Comparison of ENCODE assay signal across 10 cellular contexts in genomic region chr5:59124983-59125960, GRCh38.
A peak's percentile ranks its signal among the peaks of the same experiment; 100 is the strongest.
DNase-seq lines count a peak whose midpoint lies in the region; ATAC-seq and TF ChIP-seq lines count a peak whose summit lies in the region.
"Had no signal": no experiment of that assay in that cellular context is flagged by ENCODE, and none has a peak within 500 bp of the region (broad histone marks: within the 10 kb centered on the region; RNA-seq: fewer than 3 reads in every experiment).

No MANE protein-coding gene starts in this region.

- H3K9me3 ChIP-seq in thyroid gland = no peaks in the 10 kb centered on the region

- no peak for TF ChIP-seq CTCF in thyroid gland (IDR thresholded peaks at IDR 0.05)

- no peak overlapping the region for H3K27ac Mint-ChIP-seq in activated naive CD4-positive, alpha-beta T cell treated with anti-CD3 and anti-CD28 coated beads, Interleukin-2, amount 10 ng/mL, durations not matched to agents 7 days and 5 days
- H3K27ac Mint-ChIP-seq: immature natural killer cell had no signal

- TF ChIP-seq POLR2A in thyroid gland (IDR thresholded peaks at IDR 0.05) = no peak

- WGBS in thyroid gland, 2 donors = 65 to 72% methylated on average over 9 of the region's 9 CpGs

- H3K4me1 ChIP-seq in thyroid gland = peaks cover 33 to 50% of the 10 kb centered on the region in 2 donors

- H3K27me3 ChIP-seq in thyroid gland = no peaks in the 10 kb centered on the region

- no peak overlapping the region for H3K4me3 ChIP-seq in thyroid gland (replicated peaks in 1 of 3)

- CTCF ChIA-PET in activated naive CD4-positive, alpha-beta T cell treated with anti-CD3 and anti-CD28 coated beads, Interleukin-2, amount 10 ng/mL, durations not matched to agents 7 days and 5 days (lab: Charles Lee) = interaction anchor here (1.1 to 3.2 kb wide), 11 partner anchors 11 to 239 kb away, joined by 3 to 43 read pairs (median 6); no protein-coding TSS in a partner anchor

- no peaks in the 10 kb centered on the region for H3K36me3 ChIP-seq in thyroid gland

- intact Hi-C loops in thyroid gland (cut with DNase I) = loop anchor here (2.0 to 5.0 kb wide), 2 partner anchors 14 to 83 kb away; no protein-coding TSS in a partner anchor

- peaks cover 14% of the 10 kb centered on the region for H3K4me1 Mint-ChIP-seq in activated naive CD4-positive, alpha-beta T cell treated with anti-CD3 and anti-CD28 coated beads, Interleukin-2, amount 10 ng/mL, durations not matched to agents 7 days and 5 days
- H3K4me1 Mint-ChIP-seq: immature natural killer cell had no signal

- no peak for ATAC-seq in GM18498 (IDR thresholded peaks at IDR 0.05; ENCODE audit: unreplicated experiment)

- DNase-seq in activated naive CD4-positive, alpha-beta T cell treated with anti-CD3 and anti-CD28 coated beads, Interleukin-2, amount 10 ng/mL, durations not matched to agents 7 days and 5 days = peak; percentile 25
- DNase-seq in activated naive CD4-positive, alpha-beta T cell treated with Interleukin-2 at 50 U/mL for 16 hours = no peak
- DNase-seq in SHP77 (lab: John Stamatoyannopoulos, UW) (peak; percentile 29 to 36), glomerular visceral epithelial cell (ENCODE audit: extremely low spot score) (peak; percentile 18), thyroid gland (peak; percentile 15 to 24), HT-29 (ENCODE audit: low spot score) (no peak), dedifferentiated amniotic fluid mesenchymal stem cell (ENCODE audit: extremely low spot score) (no peak)
- DNase-seq: DMS 273 treated with DMSO at 0.1 percent for 48 hours had no signal

- H3K27me3 Mint-ChIP-seq in activated naive CD4-positive, alpha-beta T cell treated with anti-CD3 and anti-CD28 coated beads, Interleukin-2, amount 10 ng/mL, durations not matched to agents 7 days and 5 days = no peaks in the 10 kb centered on the region

- peaks cover 5% of the 10 kb centered on the region for H3K9me3 Mint-ChIP-seq in activated naive CD4-positive, alpha-beta T cell treated with anti-CD3 and anti-CD28 coated beads, Interleukin-2, amount 10 ng/mL, durations not matched to agents 7 days and 5 days
- H3K9me3 Mint-ChIP-seq: immature natural killer cell had no signal

- H3K36me3 Mint-ChIP-seq in activated naive CD4-positive, alpha-beta T cell treated with anti-CD3 and anti-CD28 coated beads, Interleukin-2, amount 10 ng/mL, durations not matched to agents 7 days and 5 days = peaks cover 15% of the 10 kb centered on the region
- H3K36me3 Mint-ChIP-seq: immature natural killer cell had no signal

- H3K27ac ChIP-seq in thyroid gland = peak overlapping the region; percentile 90 to 99 (median 96)

- no peak overlapping the region for H3K4me3 Mint-ChIP-seq in activated naive CD4-positive, alpha-beta T cell treated with anti-CD3 and anti-CD28 coated beads, Interleukin-2, amount 10 ng/mL, durations not matched to agents 7 days and 5 days
- H3K4me3 Mint-ChIP-seq: immature natural killer cell had no signal

Comparison
In these comparisons a context has a peak if more than half of its experiments do, and no peak if none do; other contexts are left out.
1. DNase-seq: peak in activated naive CD4-positive, alpha-beta T cell treated with anti-CD3 and anti-CD28 coated beads, Interleukin-2, amount 10 ng/mL, durations not matched to agents 7 days and 5 days (single experiment), SHP77 (2 of 2), glomerular visceral epithelial cell (single experiment) and thyroid gland (2 of 2); none in activated naive CD4-positive, alpha-beta T cell treated with Interleukin-2 at 50 U/mL for 16 hours (single experiment), HT-29 (single experiment) and dedifferentiated amniotic fluid mesenchymal stem cell (single experiment).